38 cellular contexts compared by ENCODE assay signal in genomic region chr13:98188544-98189166, GRCh38. TPM values are rescaled to one million over a fixed set of nuclear protein-coding genes. Genes with fewer than 3 reads are reported as not detected.
DNase-seq lines count a peak whose midpoint lies in the region; ATAC-seq, FAIRE-seq and TF ChIP-seq lines count a peak whose summit lies in the region.
"Had no signal": no experiment of that assay in that cellular context is flagged by ENCODE, and none has a peak within 500 bp of the region (broad histone marks: within the 10 kb centered on the region; RNA-seq: fewer than 3 reads in every experiment).

No MANE protein-coding gene starts in this region.

- H3K4me1 Mint-ChIP-seq in GM23338, result peaks cover 31% of the 10 kb centered on the region
- H3K4me1 Mint-ChIP-seq: CD4-positive, alpha-beta memory T cell; naive thymus-derived CD8-positive, alpha-beta T cell had no signal

- peak; percentile 41; the same call in 2 of the 3 replicates for ATAC-seq in GM23338
- ATAC-seq in left lobe of liver, result peak; percentile 84
- peak in 3 of 4 donors; percentile 27 to 50 (median 27) for ATAC-seq in pancreas
- no peak for ATAC-seq in stimulated activated naive CD8-positive, alpha-beta T cell treated with anti-CD3 and anti-CD28 coated beads, Interleukin-15, Interleukin-2, amounts not matched to agents 100 U/mL and 50 U/mL, for 24 hours
- ATAC-seq in psoas muscle, result no peak
- ATAC-seq: A549; activated CD8-positive, alpha-beta T cell treated with anti-CD3 and anti-CD28 coated beads for 36 hours; body of pancreas; naive thymus-derived CD8-positive, alpha-beta T cell had no signal

- no peaks in the 10 kb centered on the region for H3F3A ChIP-seq in GM23338 (replicated peaks; ENCODE audit: low read depth)

- H3K4me1 ChIP-seq in GM23338 (ENCODE audit: insufficient read depth) (peaks cover 11% of the 10 kb centered on the region), pancreas (peaks cover 11 to 28% (median 18%) of the 10 kb centered on the region in 3 donors), psoas muscle (peaks cover 8% of the 10 kb centered on the region)
- H3K4me1 ChIP-seq: Peyer's patch had no signal

- H3K27ac ChIP-seq in GM23338 (ENCODE audit: low read depth) (no peak overlapping the region), cingulate gyrus (ENCODE audit: low read depth, low read length) (peak overlapping the region; percentile 10), pancreas (no peak overlapping the region), psoas muscle (no peak overlapping the region)
- H3K27ac ChIP-seq: A549, body of pancreas, GM23248 had no signal

- WGBS in pancreas, 2 donors, result 74 to 75% methylated on average over 14 of the region's 14 CpGs
- 74 to 84% (median 77%) methylated on average over 14 of the region's 14 CpGs for WGBS in psoas muscle, 3 donors

- no peak overlapping the region for H3K4me3 Mint-ChIP-seq in GM23338
- H3K4me3 Mint-ChIP-seq: activated CD8-positive, alpha-beta T cell treated with anti-CD3 and anti-CD28 coated beads for 36 hours; activated naive CD4-positive, alpha-beta T cell treated with anti-CD3 and anti-CD28 coated beads for 36 hours; activated T-helper 1 cell treated with anti-CD3 and anti-CD28 coated beads, Interleukin-12 subunit alpha, Interleukin-12 subunit beta, Interleukin-2, Interleukin-4 antibody, amounts not matched to agents 30 ng/mL and 10 ng/mL and 1 ng/mL, durations not matched to agents 14 hours and 24 hours and 36 hours; CD4-positive, alpha-beta memory T cell; naive thymus-derived CD8-positive, alpha-beta T cell had no signal

- H3K36me3 ChIP-seq in GM23338 (ENCODE audit: insufficient read depth) (no peaks in the 10 kb centered on the region), pancreas (no peaks in the 10 kb centered on the region), psoas muscle (ENCODE audit: insufficient read depth in 1 of 2, low read depth in 1 of 2) (no peaks in the 10 kb centered on the region)
- H3K36me3 ChIP-seq: Peyer's patch had no signal

- TF ChIP-seq CTCF in GM23338 (conservative IDR thresholded peaks at IDR 0.05; ENCODE audit: low read depth in 2 of 2) (no peak), pancreas (IDR thresholded peaks at IDR 0.05) (no peak), psoas muscle (IDR thresholded peaks at IDR 0.05) (no peak)

- H3K27ac Mint-ChIP-seq in GM23338, result peak overlapping the region; percentile 75; the same call in 1 of the 2 replicates
- H3K27ac Mint-ChIP-seq: activated CD8-positive, alpha-beta T cell treated with anti-CD3 and anti-CD28 coated beads for 36 hours; activated naive CD4-positive, alpha-beta T cell treated with anti-CD3 and anti-CD28 coated beads for 36 hours; activated T-helper 1 cell treated with anti-CD3 and anti-CD28 coated beads, Interleukin-12 subunit alpha, Interleukin-12 subunit beta, Interleukin-2, Interleukin-4 antibody, amounts not matched to agents 30 ng/mL and 10 ng/mL and 1 ng/mL, durations not matched to agents 14 hours and 24 hours and 36 hours; CD4-positive, alpha-beta memory T cell had no signal

- DNase-seq in GM23338 (ENCODE audit: low spot score) (no peak), left lobe of liver (ENCODE audit: low spot score) (peak; percentile 81), pancreas (peak in 1 of 6 donors; percentile 66), OCI-M2 (lab: John Stamatoyannopoulos, UW; ENCODE audit: unreplicated experiment) (no peak), NCI-H748 treated with DMSO at 0.1 percent for 48 hours (lab: John Stamatoyannopoulos, UW) (no peak), psoas muscle (no peak)
- DNase-seq in stimulated activated naive CD8-positive, alpha-beta T cell treated with anti-CD3 and anti-CD28 coated beads, Interleukin-15, Interleukin-2, amounts not matched to agents 100 U/mL and 50 U/mL, for 24 hours, result no peak
- DNase-seq: activated CD4-positive, alpha-beta T cell treated with anti-CD3 and anti-CD28 coated beads for 1 hour; activated CD8-positive, alpha-beta memory T cell treated with anti-CD3 and anti-CD28 coated beads, Interleukin-2, amount 50 U/mL, for 48 hours; activated CD8-positive, alpha-beta T cell treated with anti-CD3 and anti-CD28 coated beads for 36 hours; activated naive CD4-positive, alpha-beta T cell treated with anti-CD3 and anti-CD28 coated beads for 36 hours; CD4-positive, alpha-beta memory T cell; DMS 273 treated with DMSO at 0.1 percent for 48 hours; effector memory CD4-positive, alpha-beta T cell; glutamatergic neuron; GM23248; Kasumi-1; left ventricle myocardium superior; naive thymus-derived CD8-positive, alpha-beta T cell; NCI-H1417; NCI-H2081; NCI-H2227 treated with DMSO at 0.1 percent for 48 hours; NCI-H69; Peyer's patch; SHP77 treated with DMSO at 0.1 percent for 48 hours; stimulated activated naive CD4-positive, alpha-beta T cell; T-helper 2 cell had no signal

- peaks cover 5% of the 10 kb centered on the region; the same call in 1 of the 2 replicates for H4K20me1 ChIP-seq in GM23338 (replicated peaks; ENCODE audit: insufficient read depth)

- peaks cover 5% of the 10 kb centered on the region for H3K27me3 Mint-ChIP-seq in GM23338 (ENCODE audit: insufficient read depth, low read depth, poor library complexity)

- no peaks in the 10 kb centered on the region for H3K27me3 ChIP-seq in GM23338 (ENCODE audit: insufficient read depth)
- no peaks in the 10 kb centered on the region for H3K27me3 ChIP-seq in pancreas
- H3K27me3 ChIP-seq in psoas muscle (ENCODE audit: insufficient read depth in 3 of 3, low read length in 2 of 3), result no peaks in the 10 kb centered on the region
- H3K27me3 ChIP-seq: body of pancreas, Peyer's patch, testis had no signal

- H3K9me2 ChIP-seq in GM23338 (ENCODE audit: insufficient read depth), result no peaks in the 10 kb centered on the region

- no peaks in the 10 kb centered on the region for H3K36me3 Mint-ChIP-seq in GM23338 (ENCODE audit: low read depth)
- H3K36me3 Mint-ChIP-seq: CD4-positive, alpha-beta memory T cell; naive thymus-derived CD8-positive, alpha-beta T cell had no signal

- H3K9me3 Mint-ChIP-seq in GM23338, result no peaks in the 10 kb centered on the region
- H3K9me3 Mint-ChIP-seq: activated CD8-positive, alpha-beta T cell treated with anti-CD3 and anti-CD28 coated beads for 36 hours; activated naive CD4-positive, alpha-beta T cell treated with anti-CD3 and anti-CD28 coated beads for 36 hours; activated T-helper 1 cell treated with anti-CD3 and anti-CD28 coated beads, Interleukin-12 subunit alpha, Interleukin-12 subunit beta, Interleukin-2, Interleukin-4 antibody, amounts not matched to agents 30 ng/mL and 10 ng/mL and 1 ng/mL, durations not matched to agents 14 hours and 24 hours and 36 hours; CD4-positive, alpha-beta memory T cell; naive thymus-derived CD8-positive, alpha-beta T cell had no signal

- intact Hi-C loops in pancreas (cut with DNase I), result no loop called here
- intact Hi-C loops in psoas muscle (cut with DNase I), result no loop called here

- H3K4me3 ChIP-seq in GM23338 (no peak overlapping the region), pancreas (no peak overlapping the region), psoas muscle (no peak overlapping the region)
- H3K4me3 ChIP-seq: A549, body of pancreas, GM23248, Peyer's patch, smooth muscle cell, testis had no signal

- FAIRE-seq in pancreas (lab: Jason Lieb, UNC), result no peak
- FAIRE-seq: A549, GM18507, GM19239 had no signal

- no peaks in the 10 kb centered on the region for H3K9me3 ChIP-seq in pancreas
- no peaks in the 10 kb centered on the region for H3K9me3 ChIP-seq in psoas muscle
- H3K9me3 ChIP-seq: A549, body of pancreas, Peyer's patch, testis had no signal

- peaks cover 92% of the 10 kb centered on the region for H3K79me2 ChIP-seq in GM23338 (replicated peaks; ENCODE audit: insufficient read depth)

- no peak overlapping the region for H3K4me2 ChIP-seq in GM23338
- H3K4me2 ChIP-seq: A549, smooth muscle cell had no signal

- H2AFZ ChIP-seq in GM23338, result no peak overlapping the region
- H2AFZ ChIP-seq: GM23248 had no signal

TF ChIP-seq in GM23338, 12 proteins besides CTCF, POLR2A, EP300 and RAD21 (continues in another document):
- TF ChIP-seq EZH2 (IDR thresholded peaks at IDR 0.05; ENCODE audit: low read depth, unreplicated experiment), result no peak
- TF ChIP-seq, protein P1, sequence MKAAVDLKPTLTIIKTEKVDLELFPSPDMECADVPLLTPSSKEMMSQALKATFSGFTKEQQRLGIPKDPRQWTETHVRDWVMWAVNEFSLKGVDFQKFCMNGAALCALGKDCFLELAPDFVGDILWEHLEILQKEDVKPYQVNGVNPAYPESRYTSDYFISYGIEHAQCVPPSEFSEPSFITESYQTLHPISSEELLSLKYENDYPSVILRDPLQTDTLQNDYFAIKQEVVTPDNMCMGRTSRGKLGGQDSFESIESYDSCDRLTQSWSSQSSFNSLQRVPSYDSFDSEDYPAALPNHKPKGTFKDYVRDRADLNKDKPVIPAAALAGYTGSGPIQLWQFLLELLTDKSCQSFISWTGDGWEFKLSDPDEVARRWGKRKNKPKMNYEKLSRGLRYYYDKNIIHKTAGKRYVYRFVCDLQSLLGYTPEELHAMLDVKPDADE (IDR thresholded peaks at IDR 0.05), result no peak
- TF ChIP-seq STAT1 (IDR thresholded peaks at IDR 0.05; ENCODE audit: unreplicated experiment), result no peak
- no peak for TF ChIP-seq JUNB (IDR thresholded peaks at IDR 0.05; ENCODE audit: unreplicated experiment)
- TF ChIP-seq CREB1 (CRISPR knock-in tag; IDR thresholded peaks at IDR 0.05; ENCODE audit: low read depth), result no peak
- TF ChIP-seq ZNF331 (CRISPR knock-in tag; IDR thresholded peaks at IDR 0.05; ENCODE audit: low read depth), result no peak
- no peak for TF ChIP-seq ZNF114 (CRISPR knock-in tag; IDR thresholded peaks at IDR 0.05)
- TF ChIP-seq POLR2AphosphoS5 (IDR thresholded peaks at IDR 0.05; ENCODE audit: low read depth), result no peak

RNA-seq across cellular contexts. Expression of gene RNF113B, which starts 11.6 kb away (rescaled TPM):
- total RNA-seq in GM23338 (2014; rRNA removed; shearing (Covaris generic)), result not detected in 2 replicates
- polyA plus RNA-seq in GM23338 (2016; fragmentation: Nextera tagmentation; extraction: Ambion mirVana), result 0.19 and 0.21 TPM in 2 replicates
- not detected for total RNA-seq in left lobe of liver
- total RNA-seq in pancreas, result not detected
- not detected for polyA plus RNA-seq in pancreas
- not detected for total RNA-seq in psoas muscle
- not detected for polyA plus RNA-seq in psoas muscle
- total RNA-seq: activated CD8-positive, alpha-beta T cell treated with anti-CD3 and anti-CD28 coated beads for 36 hours; activated naive CD4-positive, alpha-beta T cell treated with anti-CD3 and anti-CD28 coated beads for 36 hours; activated T-helper 1 cell treated with anti-CD3 and anti-CD28 coated beads, Interleukin-12 subunit alpha, Interleukin-12 subunit beta, Interleukin-2, Interleukin-4 antibody, amounts not matched to agents 30 ng/mL and 10 ng/mL and 1 ng/mL, durations not matched to agents 14 hours and 24 hours and 36 hours; body of pancreas; CD4-positive, alpha-beta memory T cell; epithelial cell of proximal tubule; GM23248; left ventricle myocardium superior; naive thymus-derived CD8-positive, alpha-beta T cell; omental fat pad; Peyer's patch; smooth muscle cell had no signal
- polyA plus RNA-seq: A549; adipose tissue; CD4-positive, alpha-beta memory T cell; GM23248; naive thymus-derived CD8-positive, alpha-beta T cell had no signal

RNA-seq across cellular contexts. Expression of gene FARP1, which starts 45.8 kb away (rescaled TPM):
- total RNA-seq in GM23338 (2014; rRNA removed; shearing (Covaris generic)), result 82.5 and 105 TPM in 2 replicates
- polyA plus RNA-seq in GM23338 (2016; fragmentation: Nextera tagmentation; extraction: Ambion mirVana) (53.6 and 59.3 TPM in 2 replicates), pancreas (10 to 100 TPM; 30.8 to 33.4 TPM), psoas muscle (1 to 10 TPM; 5.7 to 7.5 (median 6.0) TPM)
- total RNA-seq in left lobe of liver (78.8 TPM), pancreas (10 to 100 TPM; 49.9 to 95.1 (median 63.8) TPM), psoas muscle (10 to 100 TPM in 3 of 4 donors, 1 to 10 TPM in 1; 9.2 to 19.4 (median 13.0) TPM)

Comparison
In these comparisons a context has a peak if more than half of its experiments do, and no peak if none do; other contexts are left out.
1. ATAC-seq: peak in GM23338 (single experiment), left lobe of liver (single experiment) and pancreas (3 of 4); none in stimulated activated naive CD8-positive, alpha-beta T cell treated with anti-CD3 and anti-CD28 coated beads, Interleukin-15, Interleukin-2, amounts not matched to agents 100 U/mL and 50 U/mL, for 24 hours (single experiment) and psoas muscle (0 of 4).